Comparison of ENCODE assay signal across 9 cellular contexts in genomic region chr5:82225525-82226172, GRCh38. TPM values are rescaled to one million over a fixed set of nuclear protein-coding genes. Genes with fewer than 3 reads are reported as not detected.
A peak's percentile ranks its signal among the peaks of the same experiment; 100 is the strongest.
DNase-seq lines count a peak whose midpoint lies in the region; ATAC-seq lines count a peak whose summit lies in the region.
"Had no signal": no experiment of that assay in that cellular context is flagged by ENCODE, and none has a peak within 500 bp of the region (broad histone marks: within the 10 kb centered on the region; RNA-seq: fewer than 3 reads in every experiment).

No MANE protein-coding gene starts in this region.

- no peaks in the 10 kb centered on the region for H3K27me3 Mint-ChIP-seq in natural killer cell treated with Interleukin-12 subunit alpha and Interleukin-12 subunit beta and Interleukin-15 and Interleukin-18, amount 100 ng/mL, for 72 hours
- no peaks in the 10 kb centered on the region for H3K27me3 Mint-ChIP-seq in stimulated activated memory B cell treated with anti-CD40 and anti-IgM and Interleukin-4, amounts not matched to agents 10 μg/mL and 1 μg/mL and 100 μg/mL, for 72 hours
- H3K27me3 Mint-ChIP-seq: dendritic cell treated with granulocyte-macrophage colony-stimulating factor and Interleukin-4, amounts not matched to agents 40 ng/mL and 50 ng/mL, for 4 days had no signal

- ATAC-seq in GM19455 (IDR thresholded peaks at IDR 0.05; ENCODE audit: unreplicated experiment) (peak; percentile 90), esophagus mucosa (peak; percentile 92)
- peak; percentile 74 to 78 for ATAC-seq in natural killer cell treated with Interleukin-12 subunit alpha and Interleukin-12 subunit beta and Interleukin-15 and Interleukin-18, amount 100 ng/mL, for 72 hours
- peak; percentile 68 for ATAC-seq in stimulated activated memory B cell treated with anti-CD40 and anti-IgM and Interleukin-4, amounts not matched to agents 10 μg/mL and 1 μg/mL and 100 μg/mL, for 72 hours

- no peak overlapping the region for H3K27ac Mint-ChIP-seq in natural killer cell treated with Interleukin-12 subunit alpha and Interleukin-12 subunit beta and Interleukin-15 and Interleukin-18, amount 100 ng/mL, for 72 hours
- no peak overlapping the region for H3K27ac Mint-ChIP-seq in stimulated activated memory B cell treated with anti-CD40 and anti-IgM and Interleukin-4, amounts not matched to agents 10 μg/mL and 1 μg/mL and 100 μg/mL, for 72 hours
- H3K27ac Mint-ChIP-seq: dendritic cell treated with granulocyte-macrophage colony-stimulating factor and Interleukin-4, amounts not matched to agents 40 ng/mL and 50 ng/mL, for 4 days had no signal

- H3K27me3 ChIP-seq in NT2/D1 (ENCODE audit: insufficient read depth, insufficient read length): no peaks in the 10 kb centered on the region

- H3K4me1 Mint-ChIP-seq in natural killer cell treated with Interleukin-12 subunit alpha and Interleukin-12 subunit beta and Interleukin-15 and Interleukin-18, amount 100 ng/mL, for 72 hours (ENCODE audit: low read depth in 2 of 2): peaks cover 5 to 7% of the 10 kb centered on the region in 2 donors
- peaks cover 6% of the 10 kb centered on the region for H3K4me1 Mint-ChIP-seq in stimulated activated memory B cell treated with anti-CD40 and anti-IgM and Interleukin-4, amounts not matched to agents 10 μg/mL and 1 μg/mL and 100 μg/mL, for 72 hours

- no peaks in the 10 kb centered on the region for H3K9me3 Mint-ChIP-seq in natural killer cell treated with Interleukin-12 subunit alpha and Interleukin-12 subunit beta and Interleukin-15 and Interleukin-18, amount 100 ng/mL, for 72 hours
- no peaks in the 10 kb centered on the region for H3K9me3 Mint-ChIP-seq in stimulated activated memory B cell treated with anti-CD40 and anti-IgM and Interleukin-4, amounts not matched to agents 10 μg/mL and 1 μg/mL and 100 μg/mL, for 72 hours
- H3K9me3 Mint-ChIP-seq: dendritic cell treated with granulocyte-macrophage colony-stimulating factor and Interleukin-4, amounts not matched to agents 40 ng/mL and 50 ng/mL, for 4 days had no signal

- H3K36me3 ChIP-seq in NT2/D1 (ENCODE audit: insufficient read depth, insufficient read length, low read length): no peaks in the 10 kb centered on the region

- H3K9ac ChIP-seq in NT2/D1 (ENCODE audit: insufficient read length, low read depth): no peak overlapping the region

- H3K4me3 ChIP-seq in NT2/D1 (ENCODE audit: insufficient read length, low read depth): no peak overlapping the region

- H3K9me3 ChIP-seq in NT2/D1 (ENCODE audit: insufficient read depth, low read length): no peaks in the 10 kb centered on the region

- H3K4me1 ChIP-seq in NT2/D1 (ENCODE audit: insufficient read depth, insufficient read length): peaks cover 2% of the 10 kb centered on the region

- DNase-seq in COLO829 (ENCODE audit: low spot score) (peak; percentile 17), HK-2 (ENCODE audit: unreplicated experiment) (peak; percentile 46), NT2/D1 (ENCODE audit: low read depth, low spot score) (peak; percentile 38)
- peak; percentile 74 for DNase-seq in activated CD8-positive, alpha-beta memory T cell treated with anti-CD3 and anti-CD28 coated beads, Interleukin-2, amount 50 U/mL, for 48 hours
- peak; percentile 72 for DNase-seq in natural killer cell treated with Interleukin-12 subunit alpha and Interleukin-12 subunit beta and Interleukin-15 and Interleukin-18, amount 100 ng/mL, for 72 hours (ENCODE audit: low spot score)

- no peaks in the 10 kb centered on the region for H3K36me3 Mint-ChIP-seq in natural killer cell treated with Interleukin-12 subunit alpha and Interleukin-12 subunit beta and Interleukin-15 and Interleukin-18, amount 100 ng/mL, for 72 hours
- no peaks in the 10 kb centered on the region for H3K36me3 Mint-ChIP-seq in stimulated activated memory B cell treated with anti-CD40 and anti-IgM and Interleukin-4, amounts not matched to agents 10 μg/mL and 1 μg/mL and 100 μg/mL, for 72 hours

- H3K4me3 Mint-ChIP-seq in natural killer cell treated with Interleukin-12 subunit alpha and Interleukin-12 subunit beta and Interleukin-15 and Interleukin-18, amount 100 ng/mL, for 72 hours: no peak overlapping the region
- H3K4me3 Mint-ChIP-seq in stimulated activated memory B cell treated with anti-CD40 and anti-IgM and Interleukin-4, amounts not matched to agents 10 μg/mL and 1 μg/mL and 100 μg/mL, for 72 hours: no peak overlapping the region
- H3K4me3 Mint-ChIP-seq: dendritic cell treated with granulocyte-macrophage colony-stimulating factor and Interleukin-4, amounts not matched to agents 40 ng/mL and 50 ng/mL, for 4 days had no signal

RNA-seq across cellular contexts. Expression of gene RPS23, which starts 52.5 kb away (rescaled TPM):
- total RNA-seq in esophagus mucosa: 1,616 TPM
- total RNA-seq in natural killer cell treated with Interleukin-12 subunit alpha and Interleukin-12 subunit beta and Interleukin-15 and Interleukin-18, amount 100 ng/mL, for 72 hours: 1,000 to 10,000 TPM; 1,150 to 1,282 TPM

Comparison
In these comparisons a context has a peak if more than half of its experiments do, and no peak if none do; other contexts are left out.
1. DNase-seq: peak in every context shown above with its lines; median percentile 74 in activated CD8-positive, alpha-beta memory T cell treated with anti-CD3 and anti-CD28 coated beads, Interleukin-2, amount 50 U/mL, for 48 hours; 72 in natural killer cell treated with Interleukin-12 subunit alpha and Interleukin-12 subunit beta and Interleukin-15 and Interleukin-18, amount 100 ng/mL, for 72 hours; 46 in HK-2; 38 in NT2/D1; 17 in COLO829.